Comparison of ENCODE assay signal across 15 cellular contexts in the genomic region with DNA sequence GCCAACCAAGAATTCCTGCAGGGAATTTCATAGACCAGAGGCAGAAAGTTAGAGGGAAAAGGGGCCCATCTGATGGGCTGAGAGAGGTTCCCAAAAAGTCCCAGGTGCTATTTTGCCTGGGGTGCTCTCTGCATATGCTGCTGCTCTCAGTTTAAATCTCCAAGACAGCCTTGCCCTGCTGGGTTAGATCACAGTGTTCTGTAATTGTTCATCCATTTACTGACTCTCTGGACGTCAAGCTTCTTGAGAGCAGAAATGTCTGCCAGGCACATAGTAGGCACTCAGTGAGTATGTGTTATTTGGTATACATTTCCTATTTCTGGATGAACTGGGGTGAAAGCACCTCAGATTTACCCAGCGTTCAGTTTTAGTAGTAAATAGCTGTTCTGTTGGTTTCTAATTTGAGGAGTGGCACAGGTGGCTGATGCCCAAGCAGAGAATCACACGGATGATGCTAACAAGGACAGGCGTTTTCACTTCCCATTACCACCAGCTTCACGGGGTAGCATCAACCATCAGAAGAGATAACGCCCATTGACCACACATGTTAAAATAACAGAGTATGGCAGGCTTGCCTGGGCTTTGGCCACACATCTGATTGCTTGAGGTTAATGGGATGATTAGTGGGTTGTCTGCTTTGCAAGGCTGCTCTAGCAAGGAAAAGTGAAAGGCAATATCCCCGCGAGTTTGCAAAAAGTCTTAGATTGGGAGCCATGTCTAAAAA.
A peak's percentile ranks its signal among the peaks of the same experiment; 100 is the strongest.
DNase-seq lines count a peak whose midpoint lies in the region; ATAC-seq and TF ChIP-seq lines count a peak whose summit lies in the region.
"Had no signal": no experiment of that assay in that cellular context is flagged by ENCODE, and none has a peak within 500 bp of the region (broad histone marks: within the 10 kb centered on the region; RNA-seq: fewer than 3 reads in every experiment).

No MANE protein-coding gene starts in this region.

- no peaks in the 10 kb centered on the region for H3K36me3 Mint-ChIP-seq in activated CD4-positive, alpha-beta memory T cell treated with anti-CD3 and anti-CD28 coated beads for 36 hours

- TF ChIP-seq CTCF in GM12865 (IDR thresholded peaks at IDR 0.05; ENCODE audit: insufficient read depth, low read depth, low read length, missing control alignments): no peak

- peaks cover 11% of the 10 kb centered on the region for H3K27me3 Mint-ChIP-seq in activated CD4-positive, alpha-beta memory T cell treated with anti-CD3 and anti-CD28 coated beads for 36 hours

- no peak overlapping the region for H3K4me3 Mint-ChIP-seq in activated CD4-positive, alpha-beta memory T cell treated with anti-CD3 and anti-CD28 coated beads for 36 hours
- H3K4me3 Mint-ChIP-seq: activated CD4-positive, alpha-beta T cell treated with anti-CD3 and anti-CD28 coated beads, Interleukin-2, amount 10 ng/mL, durations not matched to agents 7 days and 5 days; dendritic cell treated with granulocyte-macrophage colony-stimulating factor and Interleukin-4, amounts not matched to agents 40 ng/mL and 50 ng/mL, for 4 days had no signal

- no peaks in the 10 kb centered on the region for H3K9me3 Mint-ChIP-seq in activated CD4-positive, alpha-beta memory T cell treated with anti-CD3 and anti-CD28 coated beads for 36 hours
- H3K9me3 Mint-ChIP-seq: activated CD4-positive, alpha-beta T cell treated with anti-CD3 and anti-CD28 coated beads, Interleukin-2, amount 10 ng/mL, durations not matched to agents 7 days and 5 days; dendritic cell treated with granulocyte-macrophage colony-stimulating factor and Interleukin-4, amounts not matched to agents 40 ng/mL and 50 ng/mL, for 4 days had no signal

- H3K9me3 ChIP-seq in adipocyte (ENCODE audit: control insufficient read depth, low read length): no peaks in the 10 kb centered on the region
- H3K9me3 ChIP-seq: Caco-2, lower lobe of right lung, SJSA1 had no signal

- no peaks in the 10 kb centered on the region for H3K27me3 ChIP-seq in adipocyte (replicated peaks; ENCODE audit: control insufficient read depth, insufficient read depth, low read length)
- H3K27me3 ChIP-seq in rectal smooth muscle tissue (ENCODE audit: control insufficient read depth, insufficient read depth, low read length): no peaks in the 10 kb centered on the region

- H3K4me1 ChIP-seq in adipocyte (ENCODE audit: control insufficient read depth, insufficient read depth, low read length): peaks cover 44% of the 10 kb centered on the region
- H3K4me1 ChIP-seq in rectal smooth muscle tissue (ENCODE audit: control insufficient read depth, insufficient read depth, low read length): peaks cover 38% of the 10 kb centered on the region

- H3K27ac Mint-ChIP-seq in activated CD4-positive, alpha-beta memory T cell treated with anti-CD3 and anti-CD28 coated beads for 36 hours: no peak overlapping the region
- H3K27ac Mint-ChIP-seq: activated CD4-positive, alpha-beta T cell treated with anti-CD3 and anti-CD28 coated beads, Interleukin-2, amount 10 ng/mL, durations not matched to agents 7 days and 5 days; dendritic cell treated with granulocyte-macrophage colony-stimulating factor and Interleukin-4, amounts not matched to agents 40 ng/mL and 50 ng/mL, for 4 days had no signal

- no peak overlapping the region for H3K4me3 ChIP-seq in GM12865 (ENCODE audit: low read depth, low read length)
- H3K4me3 ChIP-seq in adipocyte (ENCODE audit: low read length): peak overlapping the region; percentile 50
- H3K4me3 ChIP-seq in rectal smooth muscle tissue (ENCODE audit: low read length): peak overlapping the region; percentile 37
- H3K4me3 ChIP-seq: lower lobe of right lung, SJSA1 had no signal

- no peaks in the 10 kb centered on the region for H3K36me3 ChIP-seq in adipocyte (ENCODE audit: control insufficient read depth, insufficient read depth, low read length, severe bottlenecking)
- no peaks in the 10 kb centered on the region for H3K36me3 ChIP-seq in rectal smooth muscle tissue (ENCODE audit: control insufficient read depth, insufficient read depth, low read length)
- H3K36me3 ChIP-seq: lower lobe of right lung, SJSA1 had no signal

- ATAC-seq in HG02678 (IDR thresholded peaks at IDR 0.05; ENCODE audit: unreplicated experiment): peak; percentile 55

- DNase-seq in GM12865 (ENCODE audit: low read depth) (peak; percentile 33), adipocyte (ENCODE audit: low read depth) (no peak), ecto neural progenitor cell (ENCODE audit: low spot score) (no peak)
- no peak for DNase-seq in activated T-cell treated with anti-CD3 and anti-CD28 coated beads, Interleukin-2, amount 50 U/mL, for 1 hour
- DNase-seq in activated CD4-positive, alpha-beta memory T cell treated with anti-CD3 and anti-CD28 coated beads for 36 hours: no peak
- no peak for DNase-seq in stimulated activated CD4-positive, alpha-beta T cell treated with anti-CD3 and anti-CD28 coated beads, Interleukin-15, amount 100 ng/mL, for 24 hours
- DNase-seq: activated CD4-positive, alpha-beta T cell treated with anti-CD3 and anti-CD28 coated beads, Interleukin-2, amount 10 ng/mL, durations not matched to agents 7 days and 5 days; Caco-2; KG1; lower lobe of right lung; NCI-H2171 treated with DMSO at 0.1 percent for 48 hours had no signal

- CTCF ChIA-PET in activated CD4-positive, alpha-beta memory T cell treated with anti-CD3 and anti-CD28 coated beads for 36 hours (lab: Charles Lee): interaction anchor here (0.7 to 1.2 kb wide), 2 partner anchors 22 to 38 kb away, joined by 3 read pairs; no protein-coding TSS in a partner anchor

- POLR2A ChIA-PET in activated CD4-positive, alpha-beta memory T cell treated with anti-CD3 and anti-CD28 coated beads for 36 hours (lab: Charles Lee): no interaction called here

- peak overlapping the region; percentile 34 for H3K27ac ChIP-seq in rectal smooth muscle tissue (ENCODE audit: low read depth, low read length)
- H3K27ac ChIP-seq: lower lobe of right lung had no signal

- H3K9ac ChIP-seq in adipocyte (ENCODE audit: low read length) (no peak overlapping the region), rectal smooth muscle tissue (ENCODE audit: low read length) (no peak overlapping the region)

- no peaks in the 10 kb centered on the region for H3K4me1 Mint-ChIP-seq in activated CD4-positive, alpha-beta memory T cell treated with anti-CD3 and anti-CD28 coated beads for 36 hours (ENCODE audit: low read depth)
- H3K4me1 Mint-ChIP-seq: activated CD4-positive, alpha-beta T cell treated with anti-CD3 and anti-CD28 coated beads, Interleukin-2, amount 10 ng/mL, durations not matched to agents 7 days and 5 days had no signal

- intact Hi-C loops in activated CD4-positive, alpha-beta memory T cell treated with anti-CD3 and anti-CD28 coated beads for 36 hours (cut with micrococcal nuclease): no loop called here
